ENCODE assay signal across 22 cellular contexts in the genomic region with DNA sequence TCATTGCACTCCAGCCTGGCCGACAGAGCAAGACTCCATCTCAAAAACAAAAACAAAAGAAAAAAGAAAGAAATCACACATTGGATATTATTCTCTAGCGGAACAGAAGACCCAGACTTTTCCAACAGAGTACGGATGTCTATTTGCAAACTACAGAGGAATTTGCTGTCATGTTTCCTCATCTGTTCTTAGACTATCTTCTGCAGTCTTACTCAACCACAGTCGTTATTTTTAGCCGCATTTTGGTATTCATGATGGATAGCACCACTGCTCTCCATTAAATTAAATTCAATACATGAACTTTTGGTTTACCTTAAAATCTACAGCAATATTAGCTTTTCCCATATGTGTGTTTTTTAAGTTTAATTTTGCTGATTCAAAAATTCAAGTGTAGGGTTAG.
"Had no signal": no experiment of that assay in that cellular context is flagged by ENCODE, and none has a peak within 500 bp of the region (broad histone marks: within the 10 kb centered on the region; RNA-seq: fewer than 3 reads in every experiment).

No MANE protein-coding gene starts in this region.

- H3K4me3 ChIP-seq: Peyer's patch had no signal

- DNase-seq: activated CD4-positive, alpha-beta memory T cell treated with anti-CD3 and anti-CD28 coated beads, Interleukin-2, amount 10 ng/mL, durations not matched to agents 7 days and 5 days; activated CD4-positive, alpha-beta T cell treated with anti-CD3 and anti-CD28 coated beads for 36 hours; activated CD4-positive, alpha-beta T cell treated with anti-CD3 and anti-CD28 coated beads, Interleukin-2, amount 50 U/mL, for 1 hour; activated CD8-positive, alpha-beta memory T cell treated with anti-CD3 and anti-CD28 coated beads, Interleukin-2, amount 50 U/mL, for 4 hours; activated naive CD4-positive, alpha-beta T cell; activated naive CD8-positive, alpha-beta T cell treated with anti-CD3 and anti-CD28 coated beads, Interleukin-2, amount 50 U/mL, for 24 hours; activated T-cell treated with anti-CD3 and anti-CD28 coated beads, Interleukin-2, amount 50 U/mL, for 1 hour; amygdala; KG1; NCI-H1105 treated with DMSO at 0.1 percent for 48 hours; NCI-H1436 treated with DMSO at 0.1 percent for 48 hours; NCI-H187 treated with DMSO at 0.1 percent for 48 hours; NCI-H2171; NCI-H2227 treated with DMSO at 0.1 percent for 48 hours; NCI-H446 treated with DMSO at 0.1 percent for 48 hours; NCI-H524 treated with DMSO at 0.1 percent for 48 hours; NCI-H748 treated with DMSO at 0.1 percent for 48 hours; Peyer's patch; SHP77 treated with DMSO at 0.1 percent for 48 hours; T-helper 1 cell; WERI-Rb-1 had no signal

- H3K27me3 ChIP-seq: Peyer's patch had no signal

- H3K27ac ChIP-seq: Peyer's patch, RWPE1, WERI-Rb-1 had no signal

- H3K36me3 ChIP-seq: Peyer's patch, WERI-Rb-1 had no signal

- ATAC-seq: activated CD4-positive, alpha-beta T cell treated with anti-CD3 and anti-CD28 coated beads for 36 hours; activated naive CD8-positive, alpha-beta T cell treated with anti-CD3 and anti-CD28 coated beads, Interleukin-2, amount 50 U/mL, for 24 hours had no signal

- H3K4me1 ChIP-seq: Peyer's patch had no signal
